In genomic region chr3:151403246-151403645, GRCh38 we compare ENCODE assay signal across 22 cellular contexts. TPM values are rescaled to one million over a fixed set of nuclear protein-coding genes. Genes with fewer than 3 reads are reported as not detected.
A peak's percentile ranks its signal among the peaks of the same experiment; 100 is the strongest.
DNase-seq lines count a peak whose midpoint lies in the region; ATAC-seq and TF ChIP-seq lines count a peak whose summit lies in the region.
"Had no signal": no experiment of that assay in that cellular context is flagged by ENCODE, and none has a peak within 500 bp of the region (broad histone marks: within the 10 kb centered on the region; RNA-seq: fewer than 3 reads in every experiment).

No MANE protein-coding gene starts in this region.

- no peak overlapping the region for H2AFZ ChIP-seq in PC-3 (ENCODE audit: low read length)

- H4K20me1 ChIP-seq in PC-3 (ENCODE audit: low read length): no peaks in the 10 kb centered on the region
- H4K20me1 ChIP-seq: BLaER1 treated with 17β-estradiol and CSF1 and Interleukin-3, amounts not matched to agents 10 nM and 100 nM had no signal

- 80 to 88% methylated on average over 2 of the region's 2 CpGs for WGBS in body of pancreas, 2 donors

- H3K9ac ChIP-seq in PC-3 (ENCODE audit: low read length): no peak overlapping the region
- H3K9ac ChIP-seq: BLaER1 treated with 17β-estradiol and CSF1 and Interleukin-3, amounts not matched to agents 10 nM and 100 nM had no signal

- intact Hi-C loops in PC-3 (cut with micrococcal nuclease) (no loop called here), body of pancreas (cut with DNase I) (no loop called here)

- H3K4me2 ChIP-seq in PC-3 (ENCODE audit: low read length): 0 out of 2 replicates have a peak overlapping the region, but pooled peaks have one; percentile 5

- POLR2A ChIA-PET in PC-3 (lab: Charles Lee; ENCODE audit: unreplicated experiment): no interaction called here

- in situ Hi-C loops in G401 (cut with HindIII; ENCODE audit: low sequenced_read_pairs): no loop called here

- H3K27me3 ChIP-seq in PC-3 (ENCODE audit: low read length): no peaks in the 10 kb centered on the region
- no peaks in the 10 kb centered on the region for H3K27me3 ChIP-seq in body of pancreas
- H3K27me3 ChIP-seq: BLaER1 treated with 17β-estradiol and CSF1 and Interleukin-3, amounts not matched to agents 10 nM and 100 nM; suprapubic skin had no signal

- TF ChIP-seq POLR2A in body of pancreas (IDR thresholded peaks at IDR 0.05): no peak

- H3K36me3 ChIP-seq in PC-3 (ENCODE audit: low read depth, low read length): no peaks in the 10 kb centered on the region
- no peaks in the 10 kb centered on the region for H3K36me3 ChIP-seq in body of pancreas (replicated peaks in 1 of 2; ENCODE audit: insufficient read depth in 1 of 2, low read depth in 2 of 2)
- H3K36me3 ChIP-seq: suprapubic skin had no signal

- TF ChIP-seq CTCF in PC-3 (conservative IDR thresholded peaks at IDR 0.05; ENCODE audit: low read depth, low read length) (no peak), body of pancreas (IDR thresholded peaks at IDR 0.05) (no peak)

- BruUV-seq in PC-3 (replicated peaks; lab: Mats Ljungman, UMichigan): no TSS peak

- no peaks in the 10 kb centered on the region for H3F3A ChIP-seq in PC-3 (ENCODE audit: low read length, unreplicated experiment)

- H3K9me3 ChIP-seq in PC-3 (ENCODE audit: low read length) (no peaks in the 10 kb centered on the region), body of pancreas (no peaks in the 10 kb centered on the region)
- H3K9me3 ChIP-seq: BLaER1 treated with 17β-estradiol and CSF1 and Interleukin-3, amounts not matched to agents 10 nM and 100 nM; suprapubic skin had no signal

- H3K4me3 ChIP-seq in PC-3 (ENCODE audit: low read length): no peak overlapping the region
- no peak overlapping the region for H3K4me3 ChIP-seq in body of pancreas
- H3K4me3 ChIP-seq: BLaER1 treated with 17β-estradiol and CSF1 and Interleukin-3, amounts not matched to agents 10 nM and 100 nM; K562; lung; suprapubic skin had no signal

- CTCF ChIA-PET in PC-3 (lab: Charles Lee): no interaction called here

- no peaks in the 10 kb centered on the region for H3K9me2 ChIP-seq in PC-3 (replicated peaks; ENCODE audit: low read length)

- peaks cover 18% of the 10 kb centered on the region for H3K4me1 ChIP-seq in PC-3 (ENCODE audit: insufficient read depth, low read length)
- no peaks in the 10 kb centered on the region for H3K4me1 ChIP-seq in body of pancreas
- H3K4me1 ChIP-seq: suprapubic skin had no signal

- H3K27ac ChIP-seq in PC-3 (ENCODE audit: low read length) (no peak overlapping the region), body of pancreas (no peak overlapping the region)
- H3K27ac ChIP-seq: BLaER1 treated with 17β-estradiol and CSF1 and Interleukin-3, amounts not matched to agents 10 nM and 100 nM; suprapubic skin had no signal

- no peak for ATAC-seq in PC-3
- no peak for ATAC-seq in body of pancreas
- ATAC-seq in GM21576 (IDR thresholded peaks at IDR 0.05; ENCODE audit: unreplicated experiment): no peak
- ATAC-seq: activated CD8-positive, alpha-beta T cell treated with anti-CD3 and anti-CD28 coated beads for 36 hours; K562; natural killer cell treated with Interleukin-12 subunit alpha and Interleukin-12 subunit beta and Interleukin-15 and Interleukin-18, amount 100 ng/mL, for 72 hours had no signal

- peak; percentile 69 for DNase-seq in Daoy (ENCODE audit: low read depth)
- DNase-seq in PC-3: peak; percentile 15
- DNase-seq in fibroblast of gingiva (ENCODE audit: low read depth): peak; percentile 32
- peak; percentile 67 for DNase-seq in renal cortical epithelial cell (ENCODE audit: low read depth)
- no peak for DNase-seq in NCI-H2171 treated with DMSO at 0.1 percent for 48 hours (lab: John Stamatoyannopoulos, UW)
- no peak for DNase-seq in body of pancreas
- no peak for DNase-seq in G401 (ENCODE audit: low spot score)
- DNase-seq: activated CD8-positive, alpha-beta T cell treated with anti-CD3 and anti-CD28 coated beads for 36 hours; activated T-cell treated with anti-CD3 and anti-CD28 coated beads, Interleukin-2, amount 50 U/mL, for 48 hours; cerebellar nuclear complex; DMS 273 treated with DMSO at 0.1 percent for 48 hours; NCI-H1105 treated with DMSO at 0.1 percent for 48 hours; NCI-H774; retina; stimulated activated CD4-positive, alpha-beta T cell treated with anti-CD3 and anti-CD28 coated beads, Interleukin-1b, Interleukin-23, amount 100 ng/mL, for 48 hours had no signal

- no peaks in the 10 kb centered on the region for H3K79me2 ChIP-seq in PC-3 (ENCODE audit: low read length)

RNA-seq across cellular contexts. Expression of gene P2RY12, which starts 18.7 kb away (rescaled TPM):
- total RNA-seq in Daoy (2014; rRNA removed; shearing (Covaris generic)): not detected in 2 replicates
- not detected in 2 replicates for total RNA-seq in PC-3 (2014; rRNA removed)
- total RNA-seq in renal cortical epithelial cell: not detected in 2 replicates
- total RNA-seq in body of pancreas: under 1 TPM in 1 of 2 donors, not detected in 1; 0.78 TPM
- not detected in 2 replicates for total RNA-seq in G401 (2014; rRNA removed; shearing (Covaris generic))
- total RNA-seq: activated CD8-positive, alpha-beta T cell treated with anti-CD3 and anti-CD28 coated beads for 36 hours; glomerular endothelial cell; K562; natural killer cell treated with Interleukin-12 subunit alpha and Interleukin-12 subunit beta and Interleukin-15 and Interleukin-18, amount 100 ng/mL, for 72 hours had no signal

RNA-seq across cellular contexts. Expression of gene IGSF10, which starts 57.6 kb away (rescaled TPM):
- total RNA-seq in Daoy (2014; rRNA removed; shearing (Covaris generic)): not detected in 2 replicates
- total RNA-seq in PC-3 (2014; rRNA removed) (0.12 and 0.66 TPM in 2 replicates), renal cortical epithelial cell (0.05 TPM in 1 of 2 replicates, not detected in the other), body of pancreas (1 to 10 TPM in 1 of 2 donors, under 1 TPM in 1; 0.99 to 1.0 TPM)
- total RNA-seq in G401 (2014; rRNA removed; shearing (Covaris generic)): 0.07 TPM in 1 of 2 replicates, not detected in the other
- total RNA-seq: activated CD8-positive, alpha-beta T cell treated with anti-CD3 and anti-CD28 coated beads for 36 hours; natural killer cell treated with Interleukin-12 subunit alpha and Interleukin-12 subunit beta and Interleukin-15 and Interleukin-18, amount 100 ng/mL, for 72 hours had no signal

Comparison
In these comparisons a context has a peak if more than half of its experiments do, and no peak if none do; other contexts are left out.
1. DNase-seq: peak in Daoy (single experiment), PC-3 (single experiment), fibroblast of gingiva (single experiment) and renal cortical epithelial cell (single experiment); none in NCI-H2171 treated with DMSO at 0.1 percent for 48 hours (single experiment), body of pancreas (0 of 4) and G401 (single experiment).